In genomic region chr7:157414702-157415096, GRCh38 we compare ENCODE assay signal across 29 cellular contexts.
"Had no signal": no experiment of that assay in that cellular context is flagged by ENCODE, and none has a peak within 500 bp of the region (broad histone marks: within the 10 kb centered on the region; RNA-seq: fewer than 3 reads in every experiment).

No MANE protein-coding gene starts in this region.

- H3K27me3 Mint-ChIP-seq: activated naive CD8-positive, alpha-beta T cell; naive B cell; stimulated activated naive CD8-positive, alpha-beta T cell treated with anti-CD3 and anti-CD28 coated beads, Interleukin-15, amount 100 ng/mL, for 72 hours had no signal

- FAIRE-seq: pancreas had no signal

- DNase-seq: activated CD4-positive, alpha-beta T cell treated with anti-CD3 and anti-CD28 coated beads for 4 hours; activated CD4-positive, alpha-beta T cell treated with anti-CD3 and anti-CD28 coated beads, Interleukin-2, amount 50 U/mL, for 4 hours; activated effector memory CD4-positive, alpha-beta T cell treated with Interleukin-2 at 50 U/mL for 16 hours; activated naive CD4-positive, alpha-beta T cell treated with Interleukin-2 at 50 U/mL for 16 hours; activated T-cell treated with anti-CD3 and anti-CD28 coated beads for 4 hours; activated T-cell treated with anti-CD3 and anti-CD28 coated beads, Interleukin-2, amount 50 U/mL, for 72 hours; anterior cingulate cortex; dorsolateral prefrontal cortex; effector memory CD4-positive, alpha-beta T cell; erythroblast; gastrocnemius medialis; glutamatergic neuron; islet precursor cell; left cardiac atrium; mammary epithelial cell; naive B cell; nephron progenitor cell; stimulated activated CD4-positive, alpha-beta T cell treated with anti-CD3 and anti-CD28 coated beads, Interleukin-4, amount 100 ng/mL, for 24 hours; stimulated activated naive CD8-positive, alpha-beta T cell treated with anti-CD3 and anti-CD28 coated beads, Interleukin-15, amount 100 ng/mL, for 72 hours; T-helper 1 cell; tibial artery had no signal

- ATAC-seq: activated T-cell treated with anti-CD3 and anti-CD28 coated beads, Interleukin-2, amount 50 U/mL, for 72 hours; gastrocnemius medialis; left cardiac atrium; pancreas; stimulated activated effector memory CD8-positive, alpha-beta T cell treated with anti-CD3 and anti-CD28 coated beads, Interleukin-12 subunit alpha, Interleukin-12 subunit beta, amount 100 ng/mL, for 72 hours had no signal

- H3K27me3 ChIP-seq: dorsolateral prefrontal cortex, gastrocnemius medialis, hepatocyte, pancreas, right atrium auricular region, suprapubic skin, tibial artery had no signal

- H2AFZ ChIP-seq: hepatocyte had no signal

- H3K4me3 Mint-ChIP-seq: activated naive CD8-positive, alpha-beta T cell; activated T-cell treated with anti-CD3 and anti-CD28 coated beads, Interleukin-2, amount 50 U/mL, for 72 hours; nephron progenitor cell; stimulated activated effector memory CD8-positive, alpha-beta T cell treated with anti-CD3 and anti-CD28 coated beads, Interleukin-12 subunit alpha, Interleukin-12 subunit beta, amount 100 ng/mL, for 72 hours; stimulated activated naive CD8-positive, alpha-beta T cell treated with anti-CD3 and anti-CD28 coated beads, Interleukin-15, amount 100 ng/mL, for 72 hours had no signal

- H3K4me1 ChIP-seq: gastrocnemius medialis, pancreas, suprapubic skin, tibial artery had no signal

- H3K4me3 ChIP-seq: coronary artery, dorsolateral prefrontal cortex, gastrocnemius medialis, hepatocyte, pancreas, right atrium auricular region, skin epidermis, suprapubic skin, tibial artery had no signal

- H3K79me2 ChIP-seq: hepatocyte had no signal

- H3K27ac Mint-ChIP-seq: activated naive CD8-positive, alpha-beta T cell; activated T-cell treated with anti-CD3 and anti-CD28 coated beads, Interleukin-2, amount 50 U/mL, for 72 hours; naive B cell; stimulated activated naive CD8-positive, alpha-beta T cell treated with anti-CD3 and anti-CD28 coated beads, Interleukin-15, amount 100 ng/mL, for 72 hours had no signal

- H3K4me2 ChIP-seq: hepatocyte had no signal

- H3K9me3 ChIP-seq: gastrocnemius medialis, pancreas, right atrium auricular region, suprapubic skin, tibial artery had no signal

- H3K27ac ChIP-seq: coronary artery, dorsolateral prefrontal cortex, hepatocyte, pancreas, right atrium auricular region, skin epidermis, suprapubic skin, tibial artery had no signal
